In genomic region chr19:58407658-58408151, GRCh38 we compare ENCODE assay signal across 1 cellular context.
TF ChIP-seq lines count a peak whose summit lies in the region.

No MANE protein-coding gene starts in this region.

TF ChIP-seq in HepG2, 621 proteins besides CTCF, POLR2A, EP300 and RAD21 (continued from another document and continues in another):
- TF ChIP-seq, protein P1, sequence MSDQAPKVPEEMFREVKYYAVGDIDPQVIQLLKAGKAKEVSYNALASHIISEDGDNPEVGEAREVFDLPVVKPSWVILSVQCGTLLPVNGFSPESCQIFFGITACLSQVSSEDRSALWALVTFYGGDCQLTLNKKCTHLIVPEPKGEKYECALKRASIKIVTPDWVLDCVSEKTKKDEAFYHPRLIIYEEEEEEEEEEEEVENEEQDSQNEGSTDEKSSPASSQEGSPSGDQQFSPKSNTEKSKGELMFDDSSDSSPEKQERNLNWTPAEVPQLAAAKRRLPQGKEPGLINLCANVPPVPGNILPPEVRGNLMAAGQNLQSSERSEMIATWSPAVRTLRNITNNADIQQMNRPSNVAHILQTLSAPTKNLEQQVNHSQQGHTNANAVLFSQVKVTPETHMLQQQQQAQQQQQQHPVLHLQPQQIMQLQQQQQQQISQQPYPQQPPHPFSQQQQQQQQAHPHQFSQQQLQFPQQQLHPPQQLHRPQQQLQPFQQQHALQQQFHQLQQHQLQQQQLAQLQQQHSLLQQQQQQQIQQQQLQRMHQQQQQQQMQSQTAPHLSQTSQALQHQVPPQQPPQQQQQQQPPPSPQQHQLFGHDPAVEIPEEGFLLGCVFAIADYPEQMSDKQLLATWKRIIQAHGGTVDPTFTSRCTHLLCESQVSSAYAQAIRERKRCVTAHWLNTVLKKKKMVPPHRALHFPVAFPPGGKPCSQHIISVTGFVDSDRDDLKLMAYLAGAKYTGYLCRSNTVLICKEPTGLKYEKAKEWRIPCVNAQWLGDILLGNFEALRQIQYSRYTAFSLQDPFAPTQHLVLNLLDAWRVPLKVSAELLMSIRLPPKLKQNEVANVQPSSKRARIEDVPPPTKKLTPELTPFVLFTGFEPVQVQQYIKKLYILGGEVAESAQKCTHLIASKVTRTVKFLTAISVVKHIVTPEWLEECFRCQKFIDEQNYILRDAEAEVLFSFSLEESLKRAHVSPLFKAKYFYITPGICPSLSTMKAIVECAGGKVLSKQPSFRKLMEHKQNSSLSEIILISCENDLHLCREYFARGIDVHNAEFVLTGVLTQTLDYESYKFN (CRISPR knock-in tag; conservative IDR thresholded peaks at IDR 0.05): 0 out of 2 replicates have a peak, but pooled peaks have one; percentile 0
- no peak for TF ChIP-seq SMC3 (IDR thresholded peaks at IDR 0.05; ENCODE audit: low read length)
- no peak for TF ChIP-seq PHF20 (CRISPR knock-in tag; IDR thresholded peaks at IDR 0.05)
- TF ChIP-seq ZNF83 (CRISPR knock-in tag; IDR thresholded peaks at IDR 0.05; ENCODE audit: borderline replicate concordance): no peak
- TF ChIP-seq, protein P2, sequence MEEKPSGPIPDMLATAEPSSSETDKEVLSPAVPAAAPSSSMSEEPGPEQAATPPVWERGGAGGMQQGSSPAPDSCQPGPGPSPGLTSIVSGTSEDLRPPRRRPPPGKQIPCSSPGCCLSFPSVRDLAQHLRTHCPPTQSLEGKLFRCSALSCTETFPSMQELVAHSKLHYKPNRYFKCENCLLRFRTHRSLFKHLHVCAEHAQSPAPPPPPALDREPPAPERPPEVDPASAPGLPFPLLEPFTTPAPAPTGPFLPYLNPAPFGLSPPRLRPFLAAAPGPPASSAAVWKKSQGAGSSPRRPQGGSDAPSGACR (CRISPR knock-in tag; IDR thresholded peaks at IDR 0.05): peak; percentile 5; the same call in 1 of the 2 replicates
- no peak for TF ChIP-seq ZFX (CRISPR knock-in tag; IDR thresholded peaks at IDR 0.05; ENCODE audit: low read depth)
- TF ChIP-seq, protein P3, sequence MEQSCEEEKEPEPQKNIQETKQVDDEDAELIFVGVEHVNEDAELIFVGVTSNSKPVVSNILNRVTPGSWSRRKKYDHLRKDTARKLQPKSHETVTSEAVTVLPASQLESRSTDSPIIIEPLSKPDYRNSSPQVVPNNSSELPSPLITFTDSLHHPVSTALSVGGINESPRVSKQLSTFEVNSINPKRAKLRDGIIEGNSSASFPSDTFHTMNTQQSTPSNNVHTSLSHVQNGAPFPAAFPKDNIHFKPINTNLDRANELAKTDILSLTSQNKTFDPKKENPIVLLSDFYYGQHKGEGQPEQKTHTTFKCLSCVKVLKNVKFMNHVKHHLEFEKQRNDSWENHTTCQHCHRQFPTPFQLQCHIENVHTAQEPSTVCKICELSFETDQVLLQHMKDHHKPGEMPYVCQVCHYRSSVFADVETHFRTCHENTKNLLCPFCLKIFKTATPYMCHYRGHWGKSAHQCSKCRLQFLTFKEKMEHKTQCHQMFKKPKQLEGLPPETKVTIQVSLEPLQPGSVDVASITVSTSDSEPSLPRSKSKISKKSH (CRISPR knock-in tag; IDR thresholded peaks at IDR 0.05; ENCODE audit: borderline replicate concordance): no peak
- TF ChIP-seq SATB2 (CRISPR knock-in tag; IDR thresholded peaks at IDR 0.05): 0 out of 2 replicates have a peak, but pooled peaks have one; percentile 24
- TF ChIP-seq REXO4 (CRISPR knock-in tag; IDR thresholded peaks at IDR 0.05; ENCODE audit: borderline replicate concordance): peak; percentile 21; the same call in 1 of the 2 replicates
- TF ChIP-seq ZNF773 (CRISPR knock-in tag; IDR thresholded peaks at IDR 0.05; ENCODE audit: borderline replicate concordance): no peak
- TF ChIP-seq SMAD1 (CRISPR knock-in tag; IDR thresholded peaks at IDR 0.05; ENCODE audit: borderline replicate concordance, low read depth): 0 out of 2 replicates have a peak, but pooled peaks have one; percentile 21
- TF ChIP-seq SMAD3 (CRISPR knock-in tag; IDR thresholded peaks at IDR 0.05): no peak
- TF ChIP-seq KDM3A (CRISPR knock-in tag; IDR thresholded peaks at IDR 0.05; ENCODE audit: low read depth): peak; percentile 39; the same call in 1 of the 2 replicates
- TF ChIP-seq, protein P4, sequence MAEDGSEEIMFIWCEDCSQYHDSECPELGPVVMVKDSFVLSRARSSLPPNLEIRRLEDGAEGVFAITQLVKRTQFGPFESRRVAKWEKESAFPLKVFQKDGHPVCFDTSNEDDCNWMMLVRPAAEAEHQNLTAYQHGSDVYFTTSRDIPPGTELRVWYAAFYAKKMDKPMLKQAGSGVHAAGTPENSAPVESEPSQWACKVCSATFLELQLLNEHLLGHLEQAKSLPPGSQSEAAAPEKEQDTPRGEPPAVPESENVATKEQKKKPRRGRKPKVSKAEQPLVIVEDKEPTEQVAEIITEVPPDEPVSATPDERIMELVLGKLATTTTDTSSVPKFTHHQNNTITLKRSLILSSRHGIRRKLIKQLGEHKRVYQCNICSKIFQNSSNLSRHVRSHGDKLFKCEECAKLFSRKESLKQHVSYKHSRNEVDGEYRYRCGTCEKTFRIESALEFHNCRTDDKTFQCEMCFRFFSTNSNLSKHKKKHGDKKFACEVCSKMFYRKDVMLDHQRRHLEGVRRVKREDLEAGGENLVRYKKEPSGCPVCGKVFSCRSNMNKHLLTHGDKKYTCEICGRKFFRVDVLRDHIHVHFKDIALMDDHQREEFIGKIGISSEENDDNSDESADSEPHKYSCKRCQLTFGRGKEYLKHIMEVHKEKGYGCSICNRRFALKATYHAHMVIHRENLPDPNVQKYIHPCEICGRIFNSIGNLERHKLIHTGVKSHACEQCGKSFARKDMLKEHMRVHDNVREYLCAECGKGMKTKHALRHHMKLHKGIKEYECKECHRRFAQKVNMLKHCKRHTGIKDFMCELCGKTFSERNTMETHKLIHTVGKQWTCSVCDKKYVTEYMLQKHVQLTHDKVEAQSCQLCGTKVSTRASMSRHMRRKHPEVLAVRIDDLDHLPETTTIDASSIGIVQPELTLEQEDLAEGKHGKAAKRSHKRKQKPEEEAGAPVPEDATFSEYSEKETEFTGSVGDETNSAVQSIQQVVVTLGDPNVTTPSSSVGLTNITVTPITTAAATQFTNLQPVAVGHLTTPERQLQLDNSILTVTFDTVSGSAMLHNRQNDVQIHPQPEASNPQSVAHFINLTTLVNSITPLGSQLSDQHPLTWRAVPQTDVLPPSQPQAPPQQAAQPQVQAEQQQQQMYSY (CRISPR knock-in tag; IDR thresholded peaks at IDR 0.05): 0 out of 2 replicates have a peak, but pooled peaks have one; percentile 26
- no peak for TF ChIP-seq SAFB2 (CRISPR knock-in tag; IDR thresholded peaks at IDR 0.05; ENCODE audit: borderline replicate concordance, low read depth)
- no peak for TF ChIP-seq ZNF564 (CRISPR knock-in tag; IDR thresholded peaks at IDR 0.05)
- TF ChIP-seq, protein P5, sequence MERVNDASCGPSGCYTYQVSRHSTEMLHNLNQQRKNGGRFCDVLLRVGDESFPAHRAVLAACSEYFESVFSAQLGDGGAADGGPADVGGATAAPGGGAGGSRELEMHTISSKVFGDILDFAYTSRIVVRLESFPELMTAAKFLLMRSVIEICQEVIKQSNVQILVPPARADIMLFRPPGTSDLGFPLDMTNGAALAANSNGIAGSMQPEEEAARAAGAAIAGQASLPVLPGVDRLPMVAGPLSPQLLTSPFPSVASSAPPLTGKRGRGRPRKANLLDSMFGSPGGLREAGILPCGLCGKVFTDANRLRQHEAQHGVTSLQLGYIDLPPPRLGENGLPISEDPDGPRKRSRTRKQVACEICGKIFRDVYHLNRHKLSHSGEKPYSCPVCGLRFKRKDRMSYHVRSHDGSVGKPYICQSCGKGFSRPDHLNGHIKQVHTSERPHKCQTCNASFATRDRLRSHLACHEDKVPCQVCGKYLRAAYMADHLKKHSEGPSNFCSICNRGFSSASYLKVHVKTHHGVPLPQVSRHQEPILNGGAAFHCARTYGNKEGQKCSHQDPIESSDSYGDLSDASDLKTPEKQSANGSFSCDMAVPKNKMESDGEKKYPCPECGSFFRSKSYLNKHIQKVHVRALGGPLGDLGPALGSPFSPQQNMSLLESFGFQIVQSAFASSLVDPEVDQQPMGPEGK (CRISPR knock-in tag; IDR thresholded peaks at IDR 0.05): peak; percentile 19; the same call in 1 of the 2 replicates
- peak; percentile 34; the same call in 1 of the 2 replicates for TF ChIP-seq MAX (IDR thresholded peaks at IDR 0.05)
- TF ChIP-seq MTA1 (CRISPR knock-in tag; IDR thresholded peaks at IDR 0.05; ENCODE audit: borderline replicate concordance): 0 out of 2 replicates have a peak, but pooled peaks have one; percentile 10
- TF ChIP-seq ZNF687 (CRISPR knock-in tag; IDR thresholded peaks at IDR 0.05): peak; percentile 63
- 0 out of 2 replicates have a peak, but pooled peaks have one; percentile 9 for TF ChIP-seq GZF1 (CRISPR knock-in tag; IDR thresholded peaks at IDR 0.05)
- no peak for TF ChIP-seq HNF4G (IDR thresholded peaks at IDR 0.05; ENCODE audit: borderline replicate concordance, low read depth, low read length)
- peak; percentile 68; the same call in 1 of the 2 replicates for TF ChIP-seq HNF4G (CRISPR knock-in tag; IDR thresholded peaks at IDR 0.05; ENCODE audit: borderline replicate concordance, low read depth)
- TF ChIP-seq ELF1 (CRISPR knock-in tag; IDR thresholded peaks at IDR 0.05): no peak
- TF ChIP-seq KDM4B (CRISPR knock-in tag; IDR thresholded peaks at IDR 0.05): no peak
- TF ChIP-seq ZNF567 (CRISPR knock-in tag; IDR thresholded peaks at IDR 0.05; ENCODE audit: borderline replicate concordance): 0 out of 2 replicates have a peak, but pooled peaks have one; percentile 30
- TF ChIP-seq ZNF468 (CRISPR knock-in tag; IDR thresholded peaks at IDR 0.05): 0 out of 2 replicates have a peak, but pooled peaks have one; percentile 45
- no peak for TF ChIP-seq ZBTB42 (CRISPR knock-in tag; IDR thresholded peaks at IDR 0.05)
- TF ChIP-seq ZNF607 (CRISPR knock-in tag; IDR thresholded peaks at IDR 0.05; ENCODE audit: borderline replicate concordance): peak; percentile 40; the same call in 1 of the 2 replicates
- TF ChIP-seq ISL2 (CRISPR knock-in tag; IDR thresholded peaks at IDR 0.05): no peak
- TF ChIP-seq ZC3H4 (CRISPR knock-in tag; IDR thresholded peaks at IDR 0.05; ENCODE audit: borderline replicate concordance): peak; percentile 53; the same call in 1 of the 2 replicates
- TF ChIP-seq ZMYM2 (CRISPR knock-in tag; IDR thresholded peaks at IDR 0.05): 0 out of 2 replicates have a peak, but pooled peaks have one; percentile 17
- peak; percentile 48; the same call in 1 of the 2 replicates for TF ChIP-seq ZNF589 (CRISPR knock-in tag; conservative IDR thresholded peaks at IDR 0.05)
- no peak for TF ChIP-seq ZNF282 (IDR thresholded peaks at IDR 0.05; ENCODE audit: partially characterized antibody)
- peak; percentile 22 for TF ChIP-seq ZEB1 (IDR thresholded peaks at IDR 0.05; ENCODE audit: insufficient replicate concordance, low read depth)
- TF ChIP-seq SAP130 (CRISPR knock-in tag; IDR thresholded peaks at IDR 0.05; ENCODE audit: low read depth): peak; percentile 26
- 0 out of 2 replicates have a peak, but pooled peaks have one; percentile 45 for TF ChIP-seq MYC (CRISPR knock-in tag; IDR thresholded peaks at IDR 0.05; ENCODE audit: borderline replicate concordance)
- TF ChIP-seq MXI1 (IDR thresholded peaks at IDR 0.05; ENCODE audit: borderline replicate concordance, low read depth, low read length): peak; percentile 26; the same call in 1 of the 3 replicates
- TF ChIP-seq FOXC1 (CRISPR knock-in tag; IDR thresholded peaks at IDR 0.05; ENCODE audit: borderline replicate concordance): peak; percentile 11; the same call in 1 of the 2 replicates
- TF ChIP-seq MED1 (CRISPR knock-in tag; IDR thresholded peaks at IDR 0.05): peak; percentile 3; the same call in 1 of the 2 replicates
- TF ChIP-seq, protein P6, sequence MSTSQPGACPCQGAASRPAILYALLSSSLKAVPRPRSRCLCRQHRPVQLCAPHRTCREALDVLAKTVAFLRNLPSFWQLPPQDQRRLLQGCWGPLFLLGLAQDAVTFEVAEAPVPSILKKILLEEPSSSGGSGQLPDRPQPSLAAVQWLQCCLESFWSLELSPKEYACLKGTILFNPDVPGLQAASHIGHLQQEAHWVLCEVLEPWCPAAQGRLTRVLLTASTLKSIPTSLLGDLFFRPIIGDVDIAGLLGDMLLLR (CRISPR knock-in tag; IDR thresholded peaks at IDR 0.05): no peak
